ENCODE assay signal across 8 cellular contexts in genomic region chr9:70258692-70259511, GRCh38. TPM values are rescaled to one million over a fixed set of nuclear protein-coding genes. Genes with fewer than 3 reads are reported as not detected.
A peak's percentile ranks its signal among the peaks of the same experiment; 100 is the strongest.
DNase-seq lines count a peak whose midpoint lies in the region; ATAC-seq and TF ChIP-seq lines count a peak whose summit lies in the region.

TSS of gene SMC5 (plus strand) at chr9:70258978. CDS start at chr9:70259079, 101 bp downstream.

- ATAC-seq in GM21360 (IDR thresholded peaks at IDR 0.05; ENCODE audit: unreplicated experiment) (peak; percentile 77), lung (ENCODE audit: insufficient read depth, low FRiP score) (peak; percentile 95)

- no peaks in the 10 kb centered on the region for H3K27me3 ChIP-seq in lung (ENCODE audit: control insufficient read depth, insufficient read depth)

- DNase-seq in COLO668 (lab: John Stamatoyannopoulos, UW; ENCODE audit: unreplicated experiment) (peak; percentile 95), HT-29 (ENCODE audit: low spot score) (peak; percentile 93), lung (ENCODE audit: low spot score) (peak; percentile 89)
- DNase-seq in NK-92 treated with Interleukin-12 subunit alpha and Interleukin-12 subunit beta, amount 100 ng/mL, for 24 hours (lab: John Stamatoyannopoulos, UW): peak; percentile 77
- DNase-seq in activated CD8-positive, alpha-beta memory T cell treated with anti-CD3 and anti-CD28 coated beads for 24 hours: peak; percentile 95
- peak; percentile 82 for DNase-seq in effector CD4-positive, alpha-beta T cell
- peak; percentile 70 to 84 (median 83) for DNase-seq in stimulated activated CD4-positive, alpha-beta T cell treated with anti-CD3 and anti-CD28 coated beads, TNF-alpha, amount 100 ng/mL, for 24 hours (ENCODE audit: low read depth in 3 of 3)

- H3K36me3 ChIP-seq in lung (ENCODE audit: control insufficient read depth in 2 of 2, insufficient read depth in 2 of 2, low read length in 2 of 2): no peaks in the 10 kb centered on the region

- peak within 1 kb of the TSS; percentile 79 for H3K4me3 ChIP-seq in lung

- WGBS in lung, 2 donors: 0% methylated on average over 72 to 75 of the region's 75 CpGs

- no peak for TF ChIP-seq CTCF in lung (IDR thresholded peaks at IDR 0.05; ENCODE audit: control extremely low read depth, extremely low read depth)

- no peaks in the 10 kb centered on the region for H3K9me3 ChIP-seq in lung (ENCODE audit: control insufficient read depth in 2 of 2, insufficient read depth in 1 of 2, low read length in 1 of 2)

- peak within 1 kb of the TSS; percentile 89 to 99 for H3K27ac ChIP-seq in lung (ENCODE audit: low read depth in 1 of 2, low read length in 1 of 2)

- H3K4me1 ChIP-seq in lung (ENCODE audit: control insufficient read depth in 2 of 2, insufficient read depth in 2 of 2, low read length in 2 of 2): peaks cover 5 to 32% of the 10 kb centered on the region in 2 donors

RNA-seq across cellular contexts. Expression of gene SMC5, which starts in this region (rescaled TPM):
- total RNA-seq in HT-29 (2014; rRNA removed; shearing (Covaris generic)): 9.7 and 10.8 TPM in 2 replicates
- 10 to 100 TPM; 24.5 to 90.5 TPM for total RNA-seq in lung
- 10 to 100 TPM in 1 of 2 donors, 1 to 10 TPM in 1; 9.8 to 13.7 TPM for polyA plus RNA-seq in lung

Comparison
In these comparisons a context has a peak if more than half of its experiments do, and no peak if none do; other contexts are left out.
1. Peak in every context shown above with its lines: DNase-seq, ATAC-seq, H3K4me3 ChIP-seq and H3K27ac ChIP-seq.